Comparison of ENCODE assay signal across 8 cellular contexts in genomic region chr20:53586640-53587039, GRCh38. TPM values are rescaled to one million over a fixed set of nuclear protein-coding genes. Genes with fewer than 3 reads are reported as not detected.
DNase-seq lines count a peak whose midpoint lies in the region; ATAC-seq, FAIRE-seq and TF ChIP-seq lines count a peak whose summit lies in the region.

No MANE protein-coding gene starts in this region.

- POLR2A ChIA-PET in GM12878 (lab: Charles Lee) = interaction anchor here (1.1 to 1.2 kb wide), 3 partner anchors 8 to 284 kb away, joined by 3 read pairs; partner anchors contain the start of gene ZNF217

- no peak for ATAC-seq in GM12878

- no peak for TF ChIP-seq EP300 in GM12878 (IDR thresholded peaks at IDR 0.05; ENCODE audit: borderline replicate concordance in 1 of 2, control insufficient read depth in 1 of 2, low read depth in 2 of 2, low read length in 2 of 2)

- no peak for TF ChIP-seq POLR2A in GM12878 (IDR thresholded peaks at IDR 0.05; ENCODE audit: low read depth, low read length)

- TF ChIP-seq RAD21 in GM12878 (IDR thresholded peaks at IDR 0.05; ENCODE audit: insufficient read depth, low read depth, low read length) = no peak

- in situ Hi-C loops in GM12878 (cut with MboI) = loop anchor here (10.0 kb wide), 1 partner anchor 258 kb away; no protein-coding TSS in a partner anchor

- CTCF ChIA-PET in GM12878 (lab: Yijun Ruan, JAX) = interaction anchor here (0.6 to 0.7 kb wide), 2 partner anchors 72 to 350 kb away, joined by 3 read pairs; no protein-coding TSS in a partner anchor

- H3K9ac ChIP-seq in MM.1S (ENCODE audit: low read length) (peak overlapping the region; percentile 85), GM12878 (ENCODE audit: control insufficient read depth, insufficient read depth, low read length) (peak overlapping the region; percentile 75)

- no TSS peak for BruUV-seq in GM12878 (replicated peaks; lab: Mats Ljungman, UMichigan)

- 1% methylated on average over 6 of the region's 6 CpGs for WGBS in GM12878 (ENCODE audit: insufficient coverage, insufficient replicate concordance, low lambda C conversion rate, missing lambda C conversion rate)

- SMC1A ChIA-PET in GM12878 (lab: Charles Lee; ENCODE audit: uncharacterized antibody, unreplicated experiment) = interaction anchor here (0.7 to 3.4 kb wide), 8 partner anchors 37 to 356 kb away, joined by 3 to 14 read pairs (median 3); no protein-coding TSS in a partner anchor

- intact Hi-C loops in GM12878 (cut with micrococcal nuclease; ENCODE audit: unreplicated experiment) = loop anchor here (5.0 kb wide), 1 partner anchor 36 kb away; no protein-coding TSS in a partner anchor

- TF ChIP-seq CTCF in DOHH2 (IDR thresholded peaks at IDR 0.05; ENCODE audit: low read depth, low read length, poor library complexity, severe bottlenecking) (no peak), MM.1S (IDR thresholded peaks at IDR 0.05; ENCODE audit: low read length) (no peak), GM12878 (IDR thresholded peaks at IDR 0.05 in 2 of 3, conservative IDR thresholded peaks at IDR 0.05 in 1 of 3; ENCODE audit: control insufficient read depth in 2 of 3, extremely low read depth in 1 of 3, insufficient read depth in 1 of 3, low read depth in 3 of 3, low read length in 3 of 3) (no peak), osteoblast (IDR thresholded peaks at IDR 0.05; ENCODE audit: extremely low read depth, low read depth, low read length) (no peak), coronary artery (IDR thresholded peaks at IDR 0.05) (no peak)

- H3K9me2 ChIP-seq in DOHH2 (replicated peaks; ENCODE audit: control insufficient read depth, low read length) = no peaks in the 10 kb centered on the region
- no peaks in the 10 kb centered on the region for H3K9me2 ChIP-seq in MM.1S (replicated peaks; ENCODE audit: insufficient read depth, low read length)

- H3K9me3 ChIP-seq in DOHH2 (ENCODE audit: control insufficient read depth, insufficient read depth, low read length) (no peaks in the 10 kb centered on the region), MM.1S (replicated peaks; ENCODE audit: insufficient read depth, low read length) (no peaks in the 10 kb centered on the region), GM12878 (replicated peaks; ENCODE audit: control insufficient read depth, insufficient read depth, low read length) (no peaks in the 10 kb centered on the region), osteoblast (ENCODE audit: low read depth, low read length) (no peaks in the 10 kb centered on the region)

- H3K4me3 ChIP-seq in DOHH2 (ENCODE audit: low read length) (peak overlapping the region; percentile 69), MM.1S (ENCODE audit: low read length) (peak overlapping the region; percentile 49), GM12878 (peak overlapping the region; percentile 83), osteoblast (ENCODE audit: insufficient read depth, low read length) (no peak overlapping the region), coronary artery (no peak overlapping the region)

- H3K4me1 ChIP-seq in DOHH2 (ENCODE audit: control insufficient read depth, low read length) (peaks cover 87% of the 10 kb centered on the region), MM.1S (ENCODE audit: low read length) (peaks cover 4% of the 10 kb centered on the region; the same call in 1 of the 2 replicates), GM12878 (ENCODE audit: control insufficient read depth, insufficient read depth, low read length) (peaks cover 3% of the 10 kb centered on the region), osteoblast (ENCODE audit: insufficient read depth, low read length) (peaks cover 30% of the 10 kb centered on the region)

- H3K27me3 ChIP-seq in DOHH2 (ENCODE audit: control insufficient read depth, low read length) = no peaks in the 10 kb centered on the region
- H3K27me3 ChIP-seq in MM.1S (replicated peaks; ENCODE audit: insufficient read depth, low read length) = no peaks in the 10 kb centered on the region
- no peaks in the 10 kb centered on the region for H3K27me3 ChIP-seq in GM12878 (replicated peaks in 1 of 2; ENCODE audit: control insufficient read depth in 2 of 2, insufficient read depth in 2 of 2, low read length in 1 of 2)
- no peaks in the 10 kb centered on the region for H3K27me3 ChIP-seq in osteoblast (ENCODE audit: insufficient read depth, low read length)

- H3K79me2 ChIP-seq in DOHH2 (ENCODE audit: control insufficient read depth, low read length) (peaks cover 99% of the 10 kb centered on the region), MM.1S (ENCODE audit: low read length) (peaks cover 99% of the 10 kb centered on the region), GM12878 (ENCODE audit: control insufficient read depth, insufficient read depth, low read length) (peaks cover 93% of the 10 kb centered on the region), osteoblast (ENCODE audit: insufficient read depth, low read length) (peaks cover 81% of the 10 kb centered on the region)

- RAD21 ChIA-PET in GM12878 (lab: Charles Lee; ENCODE audit: unreplicated experiment) = interaction anchor here (0.7 to 2.1 kb wide), 8 partner anchors 23 to 355 kb away, joined by 3 to 12 read pairs (median 3); no protein-coding TSS in a partner anchor

- H3K4me2 ChIP-seq in DOHH2 (ENCODE audit: low read length) (peak overlapping the region; percentile 89), MM.1S (ENCODE audit: low read depth, low read length) (peak overlapping the region; percentile 84), GM12878 (ENCODE audit: control insufficient read depth, insufficient read depth) (peak overlapping the region; percentile 56), osteoblast (ENCODE audit: insufficient read depth, low read length) (no peak overlapping the region)

- FAIRE-seq in GM12878 (lab: Jason Lieb, UNC) = no peak

- H3K36me3 ChIP-seq in DOHH2 (ENCODE audit: control insufficient read depth, low read length) = peaks cover 24% of the 10 kb centered on the region
- peaks cover 9% of the 10 kb centered on the region for H3K36me3 ChIP-seq in MM.1S (replicated peaks; ENCODE audit: insufficient read depth, low read length)
- peaks cover 5 to 8% of the 10 kb centered on the region in 2 experiments; a peak in 3 of 4 replicates for H3K36me3 ChIP-seq in GM12878 (ENCODE audit: control insufficient read depth in 2 of 2, insufficient read depth in 2 of 2, low read length in 1 of 2)
- peaks cover 14% of the 10 kb centered on the region for H3K36me3 ChIP-seq in osteoblast (ENCODE audit: insufficient read depth, low read length)

- H4K20me1 ChIP-seq in DOHH2 (ENCODE audit: control insufficient read depth, insufficient read depth, low read depth, low read length) = no peaks in the 10 kb centered on the region
- no peaks in the 10 kb centered on the region for H4K20me1 ChIP-seq in MM.1S (ENCODE audit: insufficient read depth, low read length)
- H4K20me1 ChIP-seq in GM12878 (ENCODE audit: control insufficient read depth, insufficient read depth) = no peaks in the 10 kb centered on the region
- no peaks in the 10 kb centered on the region for H4K20me1 ChIP-seq in osteoblast (ENCODE audit: insufficient read depth, low read length)

- H3F3A ChIP-seq in DOHH2 (ENCODE audit: control insufficient read depth, insufficient read depth) (peaks cover 17% of the 10 kb centered on the region), MM.1S (ENCODE audit: insufficient read depth, low read length) (peaks cover 37% of the 10 kb centered on the region)

- H2AFZ ChIP-seq in MM.1S (ENCODE audit: low read length) (no peak overlapping the region), GM12878 (ENCODE audit: control insufficient read depth, low read depth, low read length) (no peak overlapping the region), osteoblast (ENCODE audit: low read length) (no peak overlapping the region)

- DNase-seq in MM.1S = no peak
- DNase-seq in GM12878 (ENCODE audit: low read depth, low spot score) = no peak
- no peak for DNase-seq in osteoblast (ENCODE audit: insufficient read length, low spot score, missing footprints)
- no peak for DNase-seq in coronary artery (ENCODE audit: low spot score)
- DNase-seq in SIG-M5 treated with dmso at 0.1 percent for 504 hours (lab: John Stamatoyannopoulos, UW; ENCODE audit: unreplicated experiment) = no peak
- no peak for DNase-seq in NCI-H748 (lab: John Stamatoyannopoulos, UW; ENCODE audit: unreplicated experiment)
- DNase-seq in NCI-H1048 (lab: John Stamatoyannopoulos, UW) = no peak

- H3K27ac ChIP-seq in DOHH2 (ENCODE audit: low read depth, low read length) (peak overlapping the region; percentile 36), MM.1S (ENCODE audit: low read length) (peak overlapping the region; percentile 92), GM12878 (ENCODE audit: control insufficient read depth, insufficient read depth) (peak overlapping the region; percentile 65), osteoblast (ENCODE audit: low read depth, low read length) (peak overlapping the region; percentile 41), coronary artery (peak overlapping the region in 1 of 2 donors; percentile 64)

RNA-seq across cellular contexts. Expression of gene ZNF217, which starts 7.0 kb away (rescaled TPM):
- total RNA-seq in GM12878 (2013; cell fraction: nucleolus; rRNA removed) = 213 and 215 TPM in 2 replicates
- total RNA-seq in GM12878 (2014; rRNA removed) (40.8 and 45.6 TPM in 2 replicates), GM12878 (2014; rRNA removed; fragmentation: Illumina TruSeq; extraction: Trizol) (40.2 and 40.5 TPM in 2 replicates), GM12878 (2021) (76.6 and 81.3 TPM in 2 replicates), osteoblast (26.4 and 26.8 TPM in 2 replicates)
- 20.6 TPM for polyA plus RNA-seq in GM12878 (2011; ENCODE audit: low read depth)
- polyA plus RNA-seq in GM12878 (2011; rRNA removed) (48.1 and 54.3 TPM in 2 replicates), GM12878 (2014; fragmentation: Illumina TruSeq; extraction: Trizol) (54.8 and 62.7 TPM in 2 replicates), GM12878 (2014; fragmentation: Nextera tagmentation; extraction: Ambion mirVana) (10 to 100 TPM in 1 of 2 experiments, 1 to 10 TPM in 1; 8.5 to 12.4 TPM), GM12878 (2014; rRNA removed) (40.4 and 43.2 TPM in 2 replicates), GM12878 (2016; fragmentation: Nextera tagmentation; extraction: Ambion mirVana) (10 to 100 TPM; 14.0 to 16.9 TPM)
- polyA plus RNA-seq in GM12878 (2011; cell fraction: cytosol; rRNA removed) = 37.7 and 55.2 TPM in 2 replicates
- polyA plus RNA-seq in GM12878 (2011; cell fraction: nucleus; rRNA removed) = 47.8 and 55.7 TPM in 2 replicates
- 25.9 and 54.1 TPM in 2 replicates for polyA plus RNA-seq in GM12878 (2012)
- 87.0 and 96.8 TPM in 2 replicates for polyA minus RNA-seq in GM12878 (2011; rRNA and poly(A)+ RNA removed)
- polyA minus RNA-seq in GM12878 (2011; cell fraction: cytosol; rRNA and poly(A)+ RNA removed) = 42.6 and 44.9 TPM in 2 replicates
- polyA minus RNA-seq in GM12878 (2011; cell fraction: nucleus; rRNA and poly(A)+ RNA removed) = 40.7 and 55.8 TPM in 2 replicates

Comparison
In these comparisons a context has a peak if more than half of its experiments do, and no peak if none do; other contexts are left out.
1. H3K4me3 ChIP-seq: peak in DOHH2 (single experiment), MM.1S (single experiment) and GM12878 (single experiment); none in osteoblast (single experiment) and coronary artery (single experiment).